2 cellular contexts compared by ENCODE assay signal in genomic region chr9:23825143-23825531, GRCh38.
A peak's percentile ranks its signal among the peaks of the same experiment; 100 is the strongest.
TF ChIP-seq lines count a peak whose summit lies in the region.

No MANE protein-coding gene starts in this region.

TF ChIP-seq in IMR-90, 13 proteins besides CTCF, POLR2A, EP300 and RAD21 (continued from another document):
- no peak for TF ChIP-seq CEBPB (IDR thresholded peaks at IDR 0.05; ENCODE audit: low read depth, low read length)

TF ChIP-seq in WTC11, 78 proteins besides CTCF, POLR2A, EP300 and RAD21:
- no peak for TF ChIP-seq ZBTB43 (CRISPR knock-in tag; IDR thresholded peaks at IDR 0.05)
- no peak for TF ChIP-seq ZNF671 (CRISPR knock-in tag; IDR thresholded peaks at IDR 0.05)
- TF ChIP-seq GTF2I (CRISPR knock-in tag; conservative IDR thresholded peaks at IDR 0.05): no peak
- TF ChIP-seq CREM (CRISPR knock-in tag; IDR thresholded peaks at IDR 0.05): 0 out of 2 replicates have a peak, but pooled peaks have one; percentile 2
- TF ChIP-seq ATF3 (CRISPR knock-in tag; conservative IDR thresholded peaks at IDR 0.05): no peak
- no peak for TF ChIP-seq ESRRA (CRISPR knock-in tag; IDR thresholded peaks at IDR 0.05; ENCODE audit: borderline replicate concordance)
- no peak for TF ChIP-seq ZNF425 (CRISPR knock-in tag; conservative IDR thresholded peaks at IDR 0.05)
